Comparison of ENCODE assay signal across 2 cellular contexts in genomic region chr18:11976463-11976862, GRCh38.
TF ChIP-seq lines count a peak whose summit lies in the region.

No MANE protein-coding gene starts in this region.

TF ChIP-seq in A549, 52 proteins besides CTCF, POLR2A, EP300 and RAD21 (continued from another document):
- TF ChIP-seq HES2 (IDR thresholded peaks at IDR 0.05) (no peak), ZSCAN20 (CRISPR knock-in tag; IDR thresholded peaks at IDR 0.05) (no peak), POLR2AphosphoS2 (conservative IDR thresholded peaks at IDR 0.05; ENCODE audit: low read length) (no peak), HEYL (CRISPR knock-in tag; IDR thresholded peaks at IDR 0.05) (no peak), FOSL2 (IDR thresholded peaks at IDR 0.05) (no peak), FOSL2 (CRISPR knock-in tag; IDR thresholded peaks at IDR 0.05) (no peak), ELK1 (IDR thresholded peaks at IDR 0.05; ENCODE audit: low read depth, low read length) (no peak), CHD2 (IDR thresholded peaks at IDR 0.05; ENCODE audit: low read length, partially characterized antibody) (no peak)
- TF ChIP-seq, protein P1, sequence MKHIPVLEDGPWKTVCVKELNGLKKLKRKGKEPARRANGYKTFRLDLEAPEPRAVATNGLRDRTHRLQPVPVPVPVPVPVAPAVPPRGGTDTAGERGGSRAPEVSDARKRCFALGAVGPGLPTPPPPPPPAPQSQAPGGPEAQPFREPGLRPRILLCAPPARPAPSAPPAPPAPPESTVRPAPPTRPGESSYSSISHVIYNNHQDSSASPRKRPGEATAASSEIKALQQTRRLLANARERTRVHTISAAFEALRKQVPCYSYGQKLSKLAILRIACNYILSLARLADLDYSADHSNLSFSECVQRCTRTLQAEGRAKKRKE (CRISPR knock-in tag; IDR thresholded peaks at IDR 0.05; ENCODE audit: low read depth): no peak

TF ChIP-seq in IMR-90, 13 proteins besides CTCF, POLR2A, EP300 and RAD21 (continued from another document):
- TF ChIP-seq MAFK (IDR thresholded peaks at IDR 0.05; ENCODE audit: low read depth, low read length): no peak
- TF ChIP-seq ELK1 (IDR thresholded peaks at IDR 0.05; ENCODE audit: borderline replicate concordance, low read depth, low read length): no peak
